Comparison of ENCODE assay signal across 25 cellular contexts in the genomic region with DNA sequence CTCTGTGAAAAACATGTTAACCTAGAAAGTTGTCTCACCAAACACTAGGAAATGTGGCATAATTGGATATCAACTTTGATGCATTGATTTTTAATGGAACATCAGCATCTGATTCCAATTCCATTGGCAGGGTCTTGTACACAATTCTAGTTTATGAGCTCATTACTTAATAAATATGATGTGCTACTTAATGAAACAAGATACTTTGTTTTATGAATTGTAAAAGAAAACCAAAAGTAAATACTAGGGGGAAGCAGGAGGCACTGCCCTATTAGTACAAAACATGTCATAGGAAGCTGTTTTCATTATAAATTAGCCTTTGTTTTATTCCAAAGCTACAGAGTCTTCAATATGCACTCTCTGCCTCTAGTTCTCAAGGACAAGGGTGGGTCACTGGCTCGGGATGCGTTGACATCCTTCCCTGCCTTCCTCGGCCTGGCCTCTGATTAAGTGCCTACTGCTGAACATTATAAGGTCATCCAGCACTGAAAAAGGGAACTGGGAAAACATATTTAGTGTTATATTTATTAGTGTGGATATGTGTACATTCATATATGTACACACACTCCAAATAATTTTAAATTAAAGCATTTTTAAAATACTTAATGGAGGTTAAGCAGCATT.
"Had no signal": no experiment of that assay in that cellular context is flagged by ENCODE, and none has a peak within 500 bp of the region (broad histone marks: within the 10 kb centered on the region; RNA-seq: fewer than 3 reads in every experiment).

No MANE protein-coding gene starts in this region.

- DNase-seq: hippocampal formation; left ventricle myocardium inferior; mesendoderm; mucosa of descending colon; naive thymus-derived CD4-positive, alpha-beta T cell; ovary; right lobe of liver; stimulated activated CD4-positive, alpha-beta T cell treated with anti-CD3 and anti-CD28 coated beads, Interleukin-12 subunit alpha, Interleukin-12 subunit beta, amount 100 ng/mL, for 4 hours; stimulated activated CD4-positive, alpha-beta T cell treated with anti-CD3 and anti-CD28 coated beads, Interleukin-15, amount 100 ng/mL, for 24 hours; stimulated activated CD4-positive, alpha-beta T cell treated with anti-CD3 and anti-CD28 coated beads, Interleukin-2, amount 100 ng/mL, for 24 hours; stimulated activated CD4-positive, alpha-beta T cell treated with anti-CD3 and anti-CD28 coated beads, Interleukin-4, amount 100 ng/mL, for 1 hour; stimulated activated naive B cell treated with anti-CD40 and anti-IgM and Interleukin-4, amounts not matched to agents 10 μg/mL and 1 μg/mL and 100 μg/mL, for 72 hours; stimulated activated naive CD8-positive, alpha-beta T cell treated with anti-CD3 and anti-CD28 coated beads, Interleukin-15, Interleukin-2, amounts not matched to agents 100 U/mL and 50 U/mL, for 24 hours; stomach; testis; thyroid gland; transverse colon; upper lobe of left lung had no signal

- H3K27ac ChIP-seq: left ventricle myocardium inferior, ovary, right atrium auricular region, right lobe of liver, stomach, testis, thyroid gland, transverse colon, upper lobe of left lung, vagina had no signal

- H3K4me1 Mint-ChIP-seq: naive thymus-derived CD4-positive, alpha-beta T cell; stimulated activated naive B cell treated with anti-CD40 and anti-IgM and Interleukin-4, amounts not matched to agents 10 μg/mL and 1 μg/mL and 100 μg/mL, for 72 hours had no signal

- H3K4me1 ChIP-seq: left ventricle myocardium inferior, right atrium auricular region, right lobe of liver, stomach, testis, thyroid gland, transverse colon, upper lobe of left lung, vagina had no signal

- H3K4me3 Mint-ChIP-seq: mesothelial cell of epicardium; naive thymus-derived CD4-positive, alpha-beta T cell; natural killer cell treated with Interleukin-12 subunit alpha and Interleukin-12 subunit beta and Interleukin-15 and Interleukin-18, amount 100 ng/mL, for 72 hours; stimulated activated naive B cell treated with anti-CD40 and anti-IgM and Interleukin-4, amounts not matched to agents 10 μg/mL and 1 μg/mL and 100 μg/mL, for 72 hours had no signal

- ATAC-seq: mucosa of descending colon; naive thymus-derived CD4-positive, alpha-beta T cell; natural killer cell treated with Interleukin-12 subunit alpha and Interleukin-12 subunit beta and Interleukin-15 and Interleukin-18, amount 100 ng/mL, for 72 hours; right lobe of liver; stimulated activated naive B cell treated with anti-CD40 and anti-IgM and Interleukin-4, amounts not matched to agents 10 μg/mL and 1 μg/mL and 100 μg/mL, for 72 hours; stimulated activated naive CD8-positive, alpha-beta T cell treated with anti-CD3 and anti-CD28 coated beads, Interleukin-15, Interleukin-2, amounts not matched to agents 100 U/mL and 50 U/mL, for 24 hours had no signal

- H3K27me3 ChIP-seq: ovary, right atrium auricular region, right lobe of liver, stomach, testis, thyroid gland, transverse colon, upper lobe of left lung, vagina had no signal

- H3K4me3 ChIP-seq: left ventricle myocardium inferior, lung, mucosa of descending colon, ovary, right atrium auricular region, right lobe of liver, smooth muscle cell, stomach, testis, thyroid gland, transverse colon, upper lobe of left lung, vagina had no signal

- H3K9me3 ChIP-seq: left ventricle myocardium inferior, mucosa of descending colon, ovary, right atrium auricular region, right lobe of liver, stomach, testis, thyroid gland, transverse colon, upper lobe of left lung, vagina had no signal

- H3K27me3 Mint-ChIP-seq: naive thymus-derived CD4-positive, alpha-beta T cell; natural killer cell treated with Interleukin-12 subunit alpha and Interleukin-12 subunit beta and Interleukin-15 and Interleukin-18, amount 100 ng/mL, for 72 hours; progenitor cell of endocrine pancreas; stimulated activated naive B cell treated with anti-CD40 and anti-IgM and Interleukin-4, amounts not matched to agents 10 μg/mL and 1 μg/mL and 100 μg/mL, for 72 hours had no signal

- H3K36me3 Mint-ChIP-seq: mesothelial cell of epicardium; naive thymus-derived CD4-positive, alpha-beta T cell; stimulated activated naive B cell treated with anti-CD40 and anti-IgM and Interleukin-4, amounts not matched to agents 10 μg/mL and 1 μg/mL and 100 μg/mL, for 72 hours had no signal

- H3K4me2 ChIP-seq: smooth muscle cell had no signal

- H3K36me3 ChIP-seq: left ventricle myocardium inferior, ovary, right atrium auricular region, right lobe of liver, stomach, thyroid gland, transverse colon, upper lobe of left lung, vagina had no signal

- H3K9me3 Mint-ChIP-seq: mesothelial cell of epicardium; stimulated activated naive B cell treated with anti-CD40 and anti-IgM and Interleukin-4, amounts not matched to agents 10 μg/mL and 1 μg/mL and 100 μg/mL, for 72 hours had no signal

- H3K27ac Mint-ChIP-seq: naive thymus-derived CD4-positive, alpha-beta T cell; natural killer cell treated with Interleukin-12 subunit alpha and Interleukin-12 subunit beta and Interleukin-15 and Interleukin-18, amount 100 ng/mL, for 72 hours; progenitor cell of endocrine pancreas; stimulated activated naive B cell treated with anti-CD40 and anti-IgM and Interleukin-4, amounts not matched to agents 10 μg/mL and 1 μg/mL and 100 μg/mL, for 72 hours had no signal
